Comparison of ENCODE assay signal across 36 cellular contexts in genomic region chr12:108126212-108126611, GRCh38. TPM values are rescaled to one million over a fixed set of nuclear protein-coding genes. Genes with fewer than 3 reads are reported as not detected.
"Had no signal": no experiment of that assay in that cellular context is flagged by ENCODE, and none has a peak within 500 bp of the region (broad histone marks: within the 10 kb centered on the region; RNA-seq: fewer than 3 reads in every experiment).

No MANE protein-coding gene starts in this region.

- H3K27ac ChIP-seq: adrenal gland, body of pancreas, brain microvascular endothelial cell, breast epithelium, VCaP had no signal

- H3K4me1 Mint-ChIP-seq: activated CD4-positive, alpha-beta T cell treated with anti-CD3 and anti-CD28 coated beads, Interleukin-2, amount 10 ng/mL, durations not matched to agents 24 days and 14 days; activated T-helper 17 cell treated with anti-CD3 and anti-CD28 coated beads, Interleukin-2, amount 50 U/mL, for 72 hours had no signal

- H3K9me3 Mint-ChIP-seq: activated CD4-positive, alpha-beta memory T cell treated with anti-CD3 and anti-CD28 coated beads for 36 hours; activated CD4-positive, alpha-beta T cell treated with anti-CD3 and anti-CD28 coated beads, Interleukin-2, amount 10 ng/mL, durations not matched to agents 24 days and 14 days; activated CD8-positive, alpha-beta T cell treated with anti-CD3 and anti-CD28 coated beads for 36 hours; activated naive CD8-positive, alpha-beta T cell treated with anti-CD3 and anti-CD28 coated beads, Interleukin-2, amount 10 ng/mL, durations not matched to agents 7 days and 5 days; activated T-cell treated with anti-CD3 and anti-CD28 coated beads, Interleukin-2, amount 50 U/mL, for 72 hours; activated T-helper 1 cell treated with anti-CD3 and anti-CD28 coated beads, Interleukin-12 subunit alpha, Interleukin-12 subunit beta, Interleukin-2, Interleukin-4 antibody, amounts not matched to agents 30 ng/mL and 10 ng/mL and 1 ng/mL, durations not matched to agents 14 hours and 24 hours and 36 hours; T-helper 1 cell treated with Interleukin-12 subunit alpha and Interleukin-12 subunit beta and Interleukin-4 antibody, amounts not matched to agents 30 μg/mL and 1 μg/mL, for 36 hours had no signal

- H3K27ac Mint-ChIP-seq: activated B cell treated with CpG ODN at 0.5 μM for 24 hours; activated CD4-positive, alpha-beta memory T cell treated with anti-CD3 and anti-CD28 coated beads for 36 hours; activated CD4-positive, alpha-beta T cell treated with anti-CD3 and anti-CD28 coated beads, Interleukin-2, amount 10 ng/mL, durations not matched to agents 24 days and 14 days; activated CD8-positive, alpha-beta T cell treated with anti-CD3 and anti-CD28 coated beads for 36 hours; activated naive CD4-positive, alpha-beta T cell treated with anti-CD3 and anti-CD28 coated beads for 36 hours; activated naive CD4-positive, alpha-beta T cell treated with anti-CD3 and anti-CD28 coated beads, Interleukin-2, amount 50 U/mL, for 24 hours; activated naive CD8-positive, alpha-beta T cell; activated naive CD8-positive, alpha-beta T cell treated with anti-CD3 and anti-CD28 coated beads, Interleukin-2, amount 10 ng/mL, durations not matched to agents 7 days and 5 days; activated T-cell treated with anti-CD3 and anti-CD28 coated beads, Interleukin-2, amount 50 U/mL, for 72 hours; activated T-helper 1 cell treated with anti-CD3 and anti-CD28 coated beads, Interleukin-12 subunit alpha, Interleukin-12 subunit beta, Interleukin-2, Interleukin-4 antibody, amounts not matched to agents 30 ng/mL and 10 ng/mL and 1 ng/mL, durations not matched to agents 14 hours and 24 hours and 36 hours; activated T-helper 17 cell treated with anti-CD3 and anti-CD28 coated beads, Interleukin-2, amount 50 U/mL, for 72 hours; T-helper 1 cell treated with Interleukin-12 subunit alpha and Interleukin-12 subunit beta and Interleukin-4 antibody, amounts not matched to agents 30 μg/mL and 1 μg/mL, for 36 hours; T-helper 2 cell treated with Interferon-gamma antibody and Interleukin-4, amounts not matched to agents 5 μg/mL and 100 μg/mL, for 36 hours had no signal

- H3K4me3 Mint-ChIP-seq: activated B cell treated with CpG ODN at 0.5 μM for 24 hours; activated CD4-positive, alpha-beta memory T cell treated with anti-CD3 and anti-CD28 coated beads for 36 hours; activated CD4-positive, alpha-beta T cell treated with anti-CD3 and anti-CD28 coated beads, Interleukin-2, amount 10 ng/mL, durations not matched to agents 24 days and 14 days; activated CD8-positive, alpha-beta T cell treated with anti-CD3 and anti-CD28 coated beads for 36 hours; activated naive CD4-positive, alpha-beta T cell treated with anti-CD3 and anti-CD28 coated beads for 36 hours; activated naive CD4-positive, alpha-beta T cell treated with anti-CD3 and anti-CD28 coated beads, Interleukin-2, amount 50 U/mL, for 24 hours; activated naive CD8-positive, alpha-beta T cell; activated naive CD8-positive, alpha-beta T cell treated with anti-CD3 and anti-CD28 coated beads, Interleukin-2, amount 10 ng/mL, durations not matched to agents 7 days and 5 days; activated T-cell treated with anti-CD3 and anti-CD28 coated beads, Interleukin-2, amount 50 U/mL, for 4 hours; activated T-cell treated with anti-CD3 and anti-CD28 coated beads, Interleukin-2, amount 50 U/mL, for 72 hours; activated T-helper 1 cell treated with anti-CD3 and anti-CD28 coated beads, Interleukin-12 subunit alpha, Interleukin-12 subunit beta, Interleukin-2, Interleukin-4 antibody, amounts not matched to agents 30 ng/mL and 10 ng/mL and 1 ng/mL, durations not matched to agents 14 hours and 24 hours and 36 hours; activated T-helper 17 cell treated with anti-CD3 and anti-CD28 coated beads, Interleukin-2, amount 50 U/mL, for 72 hours; T-helper 1 cell treated with Interleukin-12 subunit alpha and Interleukin-12 subunit beta and Interleukin-4 antibody, amounts not matched to agents 30 μg/mL and 1 μg/mL, for 36 hours; T-helper 2 cell treated with Interferon-gamma antibody and Interleukin-4, amounts not matched to agents 5 μg/mL and 100 μg/mL, for 36 hours had no signal

- H3K9me3 ChIP-seq: adrenal gland, body of pancreas, breast epithelium had no signal

- H3K4me1 ChIP-seq: adrenal gland had no signal

- H3K36me3 Mint-ChIP-seq: activated CD4-positive, alpha-beta memory T cell treated with anti-CD3 and anti-CD28 coated beads for 36 hours; activated naive CD4-positive, alpha-beta T cell treated with anti-CD3 and anti-CD28 coated beads, Interleukin-2, amount 50 U/mL, for 24 hours; activated naive CD8-positive, alpha-beta T cell; activated naive CD8-positive, alpha-beta T cell treated with anti-CD3 and anti-CD28 coated beads, Interleukin-2, amount 10 ng/mL, durations not matched to agents 7 days and 5 days had no signal

- H3K36me3 ChIP-seq: adrenal gland, brain microvascular endothelial cell, breast epithelium had no signal

- H3K4me3 ChIP-seq: adrenal gland, body of pancreas, breast epithelium had no signal

- DNase-seq: activated B cell treated with CpG ODN at 0.5 μM for 24 hours; activated CD4-positive, alpha-beta memory T cell treated with anti-CD3 and anti-CD28 coated beads for 36 hours; activated CD4-positive, alpha-beta T cell treated with anti-CD3 and anti-CD28 coated beads for 4 hours; activated CD4-positive, alpha-beta T cell treated with anti-CD3 and anti-CD28 coated beads, Interleukin-2, amount 10 ng/mL, durations not matched to agents 24 days and 14 days; activated CD4-positive, alpha-beta T cell treated with anti-CD3 and anti-CD28 coated beads, Interleukin-2, amount 50 U/mL, for 1 hour; activated CD4-positive, alpha-beta T cell treated with anti-CD3 and anti-CD28 coated beads, Interleukin-2, amount 50 U/mL, for 4 hours; activated CD4-positive, CD25-positive, alpha-beta regulatory T cell treated with anti-CD3 and anti-CD28 coated beads, Interleukin-2, amount 50 U/mL, for 72 hours; activated CD8-positive, alpha-beta memory T cell treated with anti-CD3 and anti-CD28 coated beads, Interleukin-2, amount 50 U/mL, for 4 hours; activated CD8-positive, alpha-beta T cell treated with anti-CD3 and anti-CD28 coated beads for 36 hours; activated effector memory CD4-positive, alpha-beta T cell treated with anti-CD3 and anti-CD28 coated beads, Interleukin-2, amount 50 U/mL, for 16 hours; activated gamma-delta T cell treated with Interleukin-2 at 50 U/mL for 16 hours; activated naive CD4-positive, alpha-beta T cell; activated naive CD4-positive, alpha-beta T cell treated with anti-CD3 and anti-CD28 coated beads for 36 hours; activated naive CD8-positive, alpha-beta T cell treated with anti-CD3 and anti-CD28 coated beads, Interleukin-2, amount 10 ng/mL, durations not matched to agents 7 days and 5 days; activated T-cell treated with anti-CD3 and anti-CD28 coated beads for 4 hours; activated T-cell treated with anti-CD3 and anti-CD28 coated beads, Interleukin-2, amount 50 U/mL, for 1 hour; activated T-cell treated with anti-CD3 and anti-CD28 coated beads, Interleukin-2, amount 50 U/mL, for 4 hours; activated T-cell treated with anti-CD3 and anti-CD28 coated beads, Interleukin-2, amount 50 U/mL, for 72 hours; adrenal gland; amniotic stem cell; aorta; body of pancreas; brain microvascular endothelial cell; central memory CD4-positive, alpha-beta T cell; T-helper 1 cell; T-helper 2 cell; T-helper 9 cell had no signal

RNA-seq across cellular contexts. Expression of gene WSCD2, which starts 2.9 kb away (rescaled TPM):
- total RNA-seq: activated CD4-positive, alpha-beta memory T cell treated with anti-CD3 and anti-CD28 coated beads for 36 hours; activated CD4-positive, alpha-beta T cell treated with anti-CD3 and anti-CD28 coated beads, Interleukin-2, amount 10 ng/mL, durations not matched to agents 24 days and 14 days; activated CD8-positive, alpha-beta memory T cell treated with anti-CD3 and anti-CD28 coated beads for 36 hours; activated CD8-positive, alpha-beta T cell treated with anti-CD3 and anti-CD28 coated beads for 36 hours; activated naive CD4-positive, alpha-beta T cell treated with anti-CD3 and anti-CD28 coated beads for 36 hours; activated naive CD8-positive, alpha-beta T cell treated with anti-CD3 and anti-CD28 coated beads, Interleukin-2, amount 10 ng/mL, durations not matched to agents 7 days and 5 days; activated T-cell treated with anti-CD3 and anti-CD28 coated beads, Interleukin-2, amount 50 U/mL, for 4 hours; activated T-cell treated with anti-CD3 and anti-CD28 coated beads, Interleukin-2, amount 50 U/mL, for 72 hours; activated T-helper 1 cell treated with anti-CD3 and anti-CD28 coated beads, Interleukin-12 subunit alpha, Interleukin-12 subunit beta, Interleukin-2, Interleukin-4 antibody, amounts not matched to agents 30 ng/mL and 10 ng/mL and 1 ng/mL, durations not matched to agents 14 hours and 24 hours and 36 hours; activated T-helper 17 cell treated with anti-CD3 and anti-CD28 coated beads, Interleukin-2, amount 50 U/mL, for 72 hours had no signal
